Comparison of ENCODE assay signal across 37 cellular contexts in the genomic region with DNA sequence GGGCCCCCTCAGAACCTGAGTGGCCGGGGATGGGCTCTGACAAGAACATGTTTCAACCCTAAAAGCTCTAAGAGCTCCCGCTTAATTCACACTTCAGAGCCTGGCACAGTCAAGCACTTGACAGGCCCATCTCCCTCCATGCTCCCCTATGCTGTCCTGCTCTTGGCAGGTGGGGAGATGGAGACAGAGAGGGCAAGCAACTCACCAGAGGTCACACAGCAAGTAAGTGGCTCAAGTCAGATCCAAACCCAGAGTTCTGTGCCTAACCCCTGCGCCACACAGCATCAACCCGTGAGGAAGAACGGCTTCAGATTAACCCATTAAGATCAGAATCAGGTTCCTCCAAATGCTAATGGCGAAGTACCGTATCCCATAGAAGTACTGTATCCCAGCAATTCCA. TPM values are rescaled to one million over a fixed set of nuclear protein-coding genes. Genes with fewer than 3 reads are reported as not detected.
"Had no signal": no experiment of that assay in that cellular context is flagged by ENCODE, and none has a peak within 500 bp of the region (broad histone marks: within the 10 kb centered on the region; RNA-seq: fewer than 3 reads in every experiment).

No MANE protein-coding gene starts in this region.

- H3K27ac ChIP-seq: ascending aorta, breast epithelium, cardiac muscle cell, colonic mucosa, epithelial cell of prostate, esophagus squamous epithelium had no signal

- H3K9me3 Mint-ChIP-seq: activated CD4-positive, alpha-beta memory T cell treated with anti-CD3 and anti-CD28 coated beads for 36 hours; activated CD4-positive, alpha-beta T cell treated with anti-CD3 and anti-CD28 coated beads, Interleukin-2, amount 10 ng/mL, durations not matched to agents 24 days and 14 days; activated naive CD4-positive, alpha-beta T cell treated with anti-CD3 and anti-CD28 coated beads, Interleukin-2, amount 10 ng/mL, durations not matched to agents 7 days and 5 days; activated naive CD4-positive, alpha-beta T cell treated with anti-CD3 and anti-CD28 coated beads, Interleukin-2, amount 50 U/mL, for 72 hours; activated naive CD8-positive, alpha-beta T cell treated with anti-CD3 and anti-CD28 coated beads, Interleukin-2, amount 10 ng/mL, durations not matched to agents 7 days and 5 days; activated T-helper 1 cell treated with anti-CD3 and anti-CD28 coated beads, Interleukin-12 subunit alpha, Interleukin-12 subunit beta, Interleukin-2, Interleukin-4 antibody, amounts not matched to agents 30 ng/mL and 10 ng/mL and 1 ng/mL, durations not matched to agents 14 hours and 24 hours and 36 hours; activated T-helper 2 cell treated with anti-CD3 and anti-CD28 coated beads, Interferon-gamma antibody, Interleukin-2, Interleukin-4, amounts not matched to agents 10 μg/mL and 5 μg/mL and 100 μg/mL, durations not matched to agents 14 hours and 24 hours and 36 hours; T-helper 2 cell treated with Interferon-gamma antibody and Interleukin-4, amounts not matched to agents 5 μg/mL and 100 μg/mL, for 36 hours had no signal

- H3K36me3 Mint-ChIP-seq: activated CD4-positive, alpha-beta memory T cell treated with anti-CD3 and anti-CD28 coated beads for 36 hours; activated CD8-positive, alpha-beta memory T cell treated with anti-CD3 and anti-CD28 coated beads, Interleukin-2, amount 10 ng/mL, durations not matched to agents 7 days and 5 days; activated naive CD4-positive, alpha-beta T cell treated with anti-CD3 and anti-CD28 coated beads, Interleukin-2, amount 10 ng/mL, durations not matched to agents 7 days and 5 days; activated naive CD4-positive, alpha-beta T cell treated with anti-CD3 and anti-CD28 coated beads, Interleukin-2, amount 50 U/mL, for 72 hours; activated naive CD8-positive, alpha-beta T cell treated with anti-CD3 and anti-CD28 coated beads, Interleukin-2, amount 10 ng/mL, durations not matched to agents 7 days and 5 days; brain had no signal

- DNase-seq: activated CD4-positive, alpha-beta memory T cell treated with anti-CD3 and anti-CD28 coated beads for 36 hours; activated CD4-positive, alpha-beta T cell treated with anti-CD3 and anti-CD28 coated beads for 36 hours; activated CD4-positive, alpha-beta T cell treated with anti-CD3 and anti-CD28 coated beads, Interleukin-2, amount 10 ng/mL, durations not matched to agents 24 days and 14 days; activated CD4-positive, CD25-positive, alpha-beta regulatory T cell; activated CD4-positive, CD25-positive, alpha-beta regulatory T cell treated with anti-CD3 and anti-CD28 coated beads, Interleukin-2, amount 50 U/mL, for 72 hours; activated CD8-positive, alpha-beta memory T cell treated with anti-CD3 and anti-CD28 coated beads, Interleukin-2, amount 10 ng/mL, durations not matched to agents 7 days and 5 days; activated CD8-positive, alpha-beta memory T cell treated with anti-CD3 and anti-CD28 coated beads, Interleukin-2, amount 50 U/mL, for 4 hours; activated CD8-positive, alpha-beta T cell treated with anti-CD3 and anti-CD28 coated beads, Interleukin-2, amount 10 ng/mL, durations not matched to agents 7 days and 5 days; activated effector memory CD4-positive, alpha-beta T cell treated with anti-CD3 and anti-CD28 coated beads, Interleukin-2, amount 50 U/mL, for 16 hours; activated naive CD4-positive, alpha-beta T cell treated with anti-CD3 and anti-CD28 coated beads, Interleukin-2, amount 10 ng/mL, durations not matched to agents 7 days and 5 days; activated naive CD8-positive, alpha-beta T cell treated with anti-CD3 and anti-CD28 coated beads, Interleukin-2, amount 10 ng/mL, durations not matched to agents 7 days and 5 days; activated T-cell treated with anti-CD3 and anti-CD28 coated beads, Interleukin-2, amount 50 U/mL, for 1 hour; activated T-cell treated with anti-CD3 and anti-CD28 coated beads, Interleukin-2, amount 50 U/mL, for 48 hours; central memory CD4-positive, alpha-beta T cell; cerebellar nuclear complex; colonic mucosa; effector CD8-positive, alpha-beta T cell; esophagus squamous epithelium; foreskin melanocyte; head of caudate nucleus; T-helper 17 cell; T1000 had no signal

- H3K27me3 ChIP-seq: ascending aorta, cardiac muscle cell, colonic mucosa had no signal

- H3K4me1 ChIP-seq: ascending aorta, breast epithelium, colonic mucosa, esophagus squamous epithelium had no signal

- H3K4me3 Mint-ChIP-seq: activated CD4-positive, alpha-beta memory T cell treated with anti-CD3 and anti-CD28 coated beads for 36 hours; activated CD4-positive, alpha-beta T cell treated with anti-CD3 and anti-CD28 coated beads for 36 hours; activated CD4-positive, alpha-beta T cell treated with anti-CD3 and anti-CD28 coated beads, Interleukin-2, amount 10 ng/mL, durations not matched to agents 24 days and 14 days; activated CD8-positive, alpha-beta memory T cell treated with anti-CD3 and anti-CD28 coated beads, Interleukin-2, amount 10 ng/mL, durations not matched to agents 7 days and 5 days; activated CD8-positive, alpha-beta T cell treated with anti-CD3 and anti-CD28 coated beads, Interleukin-2, amount 10 ng/mL, durations not matched to agents 7 days and 5 days; activated naive CD4-positive, alpha-beta T cell treated with anti-CD3 and anti-CD28 coated beads, Interleukin-2, amount 10 ng/mL, durations not matched to agents 7 days and 5 days; activated naive CD8-positive, alpha-beta T cell treated with anti-CD3 and anti-CD28 coated beads, Interleukin-2, amount 10 ng/mL, durations not matched to agents 7 days and 5 days; activated T-helper 1 cell treated with anti-CD3 and anti-CD28 coated beads, Interleukin-12 subunit alpha, Interleukin-12 subunit beta, Interleukin-2, Interleukin-4 antibody, amounts not matched to agents 30 ng/mL and 10 ng/mL and 1 ng/mL, durations not matched to agents 14 hours and 24 hours and 36 hours; brain; T-helper 17 cell; T-helper 2 cell treated with Interferon-gamma antibody and Interleukin-4, amounts not matched to agents 5 μg/mL and 100 μg/mL, for 36 hours had no signal

- H3K9me3 ChIP-seq: ascending aorta, breast epithelium, colonic mucosa, esophagus squamous epithelium had no signal

- ATAC-seq: activated CD4-positive, alpha-beta T cell treated with anti-CD3 and anti-CD28 coated beads for 36 hours; activated CD8-positive, alpha-beta memory T cell treated with anti-CD3 and anti-CD28 coated beads, Interleukin-2, amount 10 ng/mL, durations not matched to agents 7 days and 5 days; activated CD8-positive, alpha-beta T cell treated with anti-CD3 and anti-CD28 coated beads, Interleukin-2, amount 10 ng/mL, durations not matched to agents 7 days and 5 days; activated naive CD4-positive, alpha-beta T cell treated with anti-CD3 and anti-CD28 coated beads, Interleukin-2, amount 50 U/mL, for 72 hours; T-helper 17 cell had no signal

- H3K27me3 Mint-ChIP-seq: activated CD4-positive, alpha-beta T cell treated with anti-CD3 and anti-CD28 coated beads, Interleukin-2, amount 10 ng/mL, durations not matched to agents 24 days and 14 days; activated CD8-positive, alpha-beta memory T cell treated with anti-CD3 and anti-CD28 coated beads, Interleukin-2, amount 10 ng/mL, durations not matched to agents 7 days and 5 days; activated naive CD8-positive, alpha-beta T cell treated with anti-CD3 and anti-CD28 coated beads, Interleukin-2, amount 10 ng/mL, durations not matched to agents 7 days and 5 days had no signal

- H3K4me3 ChIP-seq: ascending aorta, breast epithelium, cardiac muscle cell, colonic mucosa, esophagus squamous epithelium had no signal

- H3K36me3 ChIP-seq: ascending aorta, breast epithelium, cardiac muscle cell, colonic mucosa, esophagus squamous epithelium had no signal

- H3K4me1 Mint-ChIP-seq: activated CD4-positive, alpha-beta T cell treated with anti-CD3 and anti-CD28 coated beads for 36 hours; activated CD4-positive, alpha-beta T cell treated with anti-CD3 and anti-CD28 coated beads, Interleukin-2, amount 10 ng/mL, durations not matched to agents 24 days and 14 days; activated CD8-positive, alpha-beta memory T cell treated with anti-CD3 and anti-CD28 coated beads, Interleukin-2, amount 10 ng/mL, durations not matched to agents 7 days and 5 days; activated naive CD4-positive, alpha-beta T cell treated with anti-CD3 and anti-CD28 coated beads, Interleukin-2, amount 10 ng/mL, durations not matched to agents 7 days and 5 days; activated naive CD8-positive, alpha-beta T cell treated with anti-CD3 and anti-CD28 coated beads, Interleukin-2, amount 10 ng/mL, durations not matched to agents 7 days and 5 days had no signal

- H3K27ac Mint-ChIP-seq: activated CD4-positive, alpha-beta memory T cell treated with anti-CD3 and anti-CD28 coated beads for 36 hours; activated CD4-positive, alpha-beta T cell treated with anti-CD3 and anti-CD28 coated beads for 36 hours; activated CD4-positive, alpha-beta T cell treated with anti-CD3 and anti-CD28 coated beads, Interleukin-2, amount 10 ng/mL, durations not matched to agents 24 days and 14 days; activated CD8-positive, alpha-beta memory T cell treated with anti-CD3 and anti-CD28 coated beads, Interleukin-2, amount 10 ng/mL, durations not matched to agents 7 days and 5 days; activated CD8-positive, alpha-beta T cell treated with anti-CD3 and anti-CD28 coated beads, Interleukin-2, amount 10 ng/mL, durations not matched to agents 7 days and 5 days; activated naive CD4-positive, alpha-beta T cell treated with anti-CD3 and anti-CD28 coated beads, Interleukin-2, amount 10 ng/mL, durations not matched to agents 7 days and 5 days; activated naive CD4-positive, alpha-beta T cell treated with anti-CD3 and anti-CD28 coated beads, Interleukin-2, amount 50 U/mL, for 72 hours; activated naive CD8-positive, alpha-beta T cell treated with anti-CD3 and anti-CD28 coated beads, Interleukin-2, amount 10 ng/mL, durations not matched to agents 7 days and 5 days; activated T-helper 1 cell treated with anti-CD3 and anti-CD28 coated beads, Interleukin-12 subunit alpha, Interleukin-12 subunit beta, Interleukin-2, Interleukin-4 antibody, amounts not matched to agents 30 ng/mL and 10 ng/mL and 1 ng/mL, durations not matched to agents 14 hours and 24 hours and 36 hours; activated T-helper 2 cell treated with anti-CD3 and anti-CD28 coated beads, Interferon-gamma antibody, Interleukin-2, Interleukin-4, amounts not matched to agents 10 μg/mL and 5 μg/mL and 100 μg/mL, durations not matched to agents 14 hours and 24 hours and 36 hours; T-helper 17 cell; T-helper 2 cell treated with Interferon-gamma antibody and Interleukin-4, amounts not matched to agents 5 μg/mL and 100 μg/mL, for 36 hours had no signal

RNA-seq across cellular contexts. Expression of gene NECAB2, which starts 36.4 kb away (rescaled TPM):
- total RNA-seq: activated CD4-positive, alpha-beta memory T cell treated with anti-CD3 and anti-CD28 coated beads for 36 hours; activated CD4-positive, alpha-beta T cell treated with anti-CD3 and anti-CD28 coated beads for 36 hours; activated CD4-positive, alpha-beta T cell treated with anti-CD3 and anti-CD28 coated beads, Interleukin-2, amount 10 ng/mL, durations not matched to agents 24 days and 14 days; activated CD8-positive, alpha-beta memory T cell treated with anti-CD3 and anti-CD28 coated beads for 36 hours; activated CD8-positive, alpha-beta memory T cell treated with anti-CD3 and anti-CD28 coated beads, Interleukin-2, amount 10 ng/mL, durations not matched to agents 7 days and 5 days; activated CD8-positive, alpha-beta T cell treated with anti-CD3 and anti-CD28 coated beads, Interleukin-2, amount 10 ng/mL, durations not matched to agents 7 days and 5 days; activated naive CD4-positive, alpha-beta T cell treated with anti-CD3 and anti-CD28 coated beads, Interleukin-2, amount 50 U/mL, for 72 hours; activated naive CD8-positive, alpha-beta T cell treated with anti-CD3 and anti-CD28 coated beads, Interleukin-2, amount 10 ng/mL, durations not matched to agents 7 days and 5 days; activated T-helper 1 cell treated with anti-CD3 and anti-CD28 coated beads, Interleukin-12 subunit alpha, Interleukin-12 subunit beta, Interleukin-2, Interleukin-4 antibody, amounts not matched to agents 30 ng/mL and 10 ng/mL and 1 ng/mL, durations not matched to agents 14 hours and 24 hours and 36 hours; activated T-helper 2 cell treated with anti-CD3 and anti-CD28 coated beads, Interferon-gamma antibody, Interleukin-2, Interleukin-4, amounts not matched to agents 10 μg/mL and 5 μg/mL and 100 μg/mL, durations not matched to agents 14 hours and 24 hours and 36 hours; ascending aorta; dermis microvascular lymphatic vessel endothelial cell; esophagus squamous epithelium; fibroblast of villous mesenchyme; T-helper 17 cell had no signal
- polyA plus RNA-seq: esophagus had no signal

RNA-seq across cellular contexts. Expression of gene SLC38A8, which starts 38.2 kb away (rescaled TPM):
- total RNA-seq: activated CD4-positive, alpha-beta memory T cell treated with anti-CD3 and anti-CD28 coated beads for 36 hours; activated CD4-positive, alpha-beta T cell treated with anti-CD3 and anti-CD28 coated beads for 36 hours; activated CD4-positive, alpha-beta T cell treated with anti-CD3 and anti-CD28 coated beads, Interleukin-2, amount 10 ng/mL, durations not matched to agents 24 days and 14 days; activated CD8-positive, alpha-beta memory T cell treated with anti-CD3 and anti-CD28 coated beads for 36 hours; activated CD8-positive, alpha-beta memory T cell treated with anti-CD3 and anti-CD28 coated beads, Interleukin-2, amount 10 ng/mL, durations not matched to agents 7 days and 5 days; activated CD8-positive, alpha-beta T cell treated with anti-CD3 and anti-CD28 coated beads, Interleukin-2, amount 10 ng/mL, durations not matched to agents 7 days and 5 days; activated naive CD4-positive, alpha-beta T cell treated with anti-CD3 and anti-CD28 coated beads, Interleukin-2, amount 50 U/mL, for 72 hours; activated naive CD8-positive, alpha-beta T cell treated with anti-CD3 and anti-CD28 coated beads, Interleukin-2, amount 10 ng/mL, durations not matched to agents 7 days and 5 days; activated T-helper 1 cell treated with anti-CD3 and anti-CD28 coated beads, Interleukin-12 subunit alpha, Interleukin-12 subunit beta, Interleukin-2, Interleukin-4 antibody, amounts not matched to agents 30 ng/mL and 10 ng/mL and 1 ng/mL, durations not matched to agents 14 hours and 24 hours and 36 hours; activated T-helper 2 cell treated with anti-CD3 and anti-CD28 coated beads, Interferon-gamma antibody, Interleukin-2, Interleukin-4, amounts not matched to agents 10 μg/mL and 5 μg/mL and 100 μg/mL, durations not matched to agents 14 hours and 24 hours and 36 hours; ascending aorta; breast epithelium; cardiac muscle cell; colonic mucosa; dermis microvascular lymphatic vessel endothelial cell; endothelial cell of umbilical vein; esophagus squamous epithelium; fibroblast of lung; fibroblast of villous mesenchyme; T-helper 17 cell had no signal
- polyA plus RNA-seq: cardiac muscle cell, endothelial cell of umbilical vein, fibroblast of lung had no signal
